ENCODE assay signal across 9 cellular contexts in the genomic region with DNA sequence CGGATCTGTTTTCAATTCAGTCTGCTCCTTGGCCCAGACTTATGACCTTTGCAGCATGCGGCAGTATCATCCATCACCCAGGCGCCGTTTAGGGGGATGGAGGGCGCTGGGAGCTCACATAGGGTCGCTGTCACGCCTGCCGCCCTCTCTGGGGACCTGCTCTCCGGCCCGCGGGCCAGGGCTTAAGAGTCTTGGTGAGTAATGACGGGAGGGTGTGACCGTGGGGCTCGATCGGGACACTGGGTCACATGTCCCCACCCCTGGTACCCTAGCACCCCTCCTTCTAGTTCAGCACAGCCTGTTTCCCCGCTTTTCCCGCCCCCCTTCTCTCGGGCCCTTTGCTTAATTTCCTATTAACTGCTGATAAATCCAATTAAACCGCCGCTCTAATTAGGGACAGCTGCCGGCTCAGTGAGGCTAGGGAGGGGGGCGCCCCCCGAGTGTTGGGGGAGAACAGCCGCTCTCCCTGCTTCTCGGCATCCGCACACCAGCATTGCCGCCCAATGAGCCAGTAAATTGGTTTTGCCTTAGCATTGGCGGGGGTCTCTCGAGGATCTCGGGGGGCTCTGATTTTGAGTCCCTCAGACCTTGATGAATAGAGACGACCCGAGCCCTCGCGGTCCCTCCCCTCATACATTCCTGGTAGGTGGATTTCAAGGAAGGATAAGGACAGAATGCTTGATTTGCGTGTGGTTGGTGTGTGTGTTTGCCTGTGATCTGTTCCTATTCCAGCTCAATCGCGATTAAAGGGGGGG. TPM values are rescaled to one million over a fixed set of nuclear protein-coding genes. Genes with fewer than 3 reads are reported as not detected.
DNase-seq lines count a peak whose midpoint lies in the region; ATAC-seq and TF ChIP-seq lines count a peak whose summit lies in the region.
"Had no signal": no experiment of that assay in that cellular context is flagged by ENCODE, and none has a peak within 500 bp of the region (broad histone marks: within the 10 kb centered on the region; RNA-seq: fewer than 3 reads in every experiment).

No MANE protein-coding gene starts in this region.

- intact Hi-C loops in CD14-positive monocyte (cut with micrococcal nuclease) = no loop called here

- H3K27me3 Mint-ChIP-seq in WTC11 (ENCODE audit: low read depth) (peaks cover 76% of the 10 kb centered on the region), CD14-positive monocyte (ENCODE audit: low read depth in 3 of 3) (peaks cover 74 to 76% (median 75%) of the 10 kb centered on the region in 3 donors)

- no peak for DNase-seq in AG10803 (ENCODE audit: low read depth)
- DNase-seq in GM10266 (ENCODE audit: extremely low spot score) = peak; percentile 20
- DNase-seq in WTC11 (ENCODE audit: low spot score) = peak; percentile 21
- peak; percentile 30 for DNase-seq in myocyte (ENCODE audit: low read depth)
- no peak for DNase-seq in CD14-positive monocyte (ENCODE audit: low spot score)
- no peak for DNase-seq in NCI-H2227 (lab: John Stamatoyannopoulos, UW; ENCODE audit: unreplicated experiment)
- DNase-seq in KBM-7 = no peak
- DNase-seq: SW 1271 had no signal

- H3K36me3 Mint-ChIP-seq in WTC11 (no peaks in the 10 kb centered on the region), CD14-positive monocyte (peaks cover 29 to 30% of the 10 kb centered on the region in 2 donors)

- H3K4me1 Mint-ChIP-seq in WTC11 (peaks cover 64% of the 10 kb centered on the region), CD14-positive monocyte (peaks cover 82% of the 10 kb centered on the region)

- H3K4me3 Mint-ChIP-seq in WTC11 (peak overlapping the region; percentile 84), CD14-positive monocyte (peak overlapping the region in 1 of 2 donors; percentile 99)

- ATAC-seq in WTC11 (no peak), HG02610 (IDR thresholded peaks at IDR 0.05; ENCODE audit: unreplicated experiment) (no peak)

- H3K9me3 Mint-ChIP-seq in WTC11 (no peaks in the 10 kb centered on the region), CD14-positive monocyte (peaks cover 0 to 47% (median 13%) of the 10 kb centered on the region in 7 donors)

- peak overlapping the region; percentile 86 for H3K4me3 ChIP-seq in AG10803 (ENCODE audit: low read length)

- in situ Hi-C loops in KBM-7 (cut with MboI; ENCODE audit: low pct_unique_long_range_greater_than_20kb, low sequenced_read_pairs) = no loop called here

- POLR2A ChIA-PET in WTC11 (lab: Charles Lee) = interaction anchor here (0.7 to 9.7 kb wide), 6 partner anchors 12 to 213 kb away, joined by 3 to 97 read pairs (median 12); a partner anchor contains a TSS

- no peak overlapping the region for H3K27ac Mint-ChIP-seq in WTC11
- H3K27ac Mint-ChIP-seq in CD14-positive monocyte = peak overlapping the region in 1 of 7 donors; percentile 50

- TF ChIP-seq CTCF in AG10803 (conservative IDR thresholded peaks at IDR 0.05; ENCODE audit: low read length) = no peak; the same call in 1 of the 2 replicates
- no peak for TF ChIP-seq CTCF in GM10266 (IDR thresholded peaks at IDR 0.05; ENCODE audit: control insufficient read depth, insufficient read depth, low read depth, missing control alignments)
- no peak for TF ChIP-seq CTCF in WTC11 (IDR thresholded peaks at IDR 0.05)
- no peak for TF ChIP-seq CTCF in CD14-positive monocyte (IDR thresholded peaks at IDR 0.05)

- CTCF ChIA-PET in WTC11 (lab: Charles Lee) = interaction anchor here (0.6 to 18.5 kb wide), 17 partner anchors 10 to 217 kb away, joined by 3 to 660 read pairs (median 10); a partner anchor contains a TSS

TF ChIP-seq in WTC11, 78 proteins besides CTCF, POLR2A, EP300 and RAD21:
- TF ChIP-seq CBFB (CRISPR knock-in tag; IDR thresholded peaks at IDR 0.05; ENCODE audit: low read depth) (no peak), TEAD4 (CRISPR knock-in tag; IDR thresholded peaks at IDR 0.05) (no peak), GRHL2 (CRISPR knock-in tag; IDR thresholded peaks at IDR 0.05; ENCODE audit: insufficient replicate concordance, severe bottlenecking) (no peak), GABPB1 (CRISPR knock-in tag; IDR thresholded peaks at IDR 0.05) (no peak), NR2C2 (CRISPR knock-in tag; IDR thresholded peaks at IDR 0.05) (no peak), ATF1 (CRISPR knock-in tag; IDR thresholded peaks at IDR 0.05) (no peak), RORB (CRISPR knock-in tag; IDR thresholded peaks at IDR 0.05) (no peak), PRRX2 (CRISPR knock-in tag; IDR thresholded peaks at IDR 0.05) (no peak), ZNF317 (CRISPR knock-in tag; IDR thresholded peaks at IDR 0.05; ENCODE audit: borderline replicate concordance, low read depth) (no peak)
- TF ChIP-seq, protein P1, sequence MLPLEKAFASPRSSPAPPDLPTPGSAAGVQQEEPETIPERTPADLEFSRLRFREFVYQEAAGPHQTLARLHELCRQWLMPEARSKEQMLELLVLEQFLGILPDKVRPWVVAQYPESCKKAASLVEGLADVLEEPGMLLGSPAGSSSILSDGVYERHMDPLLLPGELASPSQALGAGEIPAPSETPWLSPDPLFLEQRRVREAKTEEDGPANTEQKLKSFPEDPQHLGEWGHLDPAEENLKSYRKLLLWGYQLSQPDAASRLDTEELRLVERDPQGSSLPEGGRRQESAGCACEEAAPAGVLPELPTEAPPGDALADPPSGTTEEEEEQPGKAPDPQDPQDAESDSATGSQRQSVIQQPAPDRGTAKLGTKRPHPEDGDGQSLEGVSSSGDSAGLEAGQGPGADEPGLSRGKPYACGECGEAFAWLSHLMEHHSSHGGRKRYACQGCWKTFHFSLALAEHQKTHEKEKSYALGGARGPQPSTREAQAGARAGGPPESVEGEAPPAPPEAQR (CRISPR knock-in tag; IDR thresholded peaks at IDR 0.05) = no peak
- TF ChIP-seq, protein P2, sequence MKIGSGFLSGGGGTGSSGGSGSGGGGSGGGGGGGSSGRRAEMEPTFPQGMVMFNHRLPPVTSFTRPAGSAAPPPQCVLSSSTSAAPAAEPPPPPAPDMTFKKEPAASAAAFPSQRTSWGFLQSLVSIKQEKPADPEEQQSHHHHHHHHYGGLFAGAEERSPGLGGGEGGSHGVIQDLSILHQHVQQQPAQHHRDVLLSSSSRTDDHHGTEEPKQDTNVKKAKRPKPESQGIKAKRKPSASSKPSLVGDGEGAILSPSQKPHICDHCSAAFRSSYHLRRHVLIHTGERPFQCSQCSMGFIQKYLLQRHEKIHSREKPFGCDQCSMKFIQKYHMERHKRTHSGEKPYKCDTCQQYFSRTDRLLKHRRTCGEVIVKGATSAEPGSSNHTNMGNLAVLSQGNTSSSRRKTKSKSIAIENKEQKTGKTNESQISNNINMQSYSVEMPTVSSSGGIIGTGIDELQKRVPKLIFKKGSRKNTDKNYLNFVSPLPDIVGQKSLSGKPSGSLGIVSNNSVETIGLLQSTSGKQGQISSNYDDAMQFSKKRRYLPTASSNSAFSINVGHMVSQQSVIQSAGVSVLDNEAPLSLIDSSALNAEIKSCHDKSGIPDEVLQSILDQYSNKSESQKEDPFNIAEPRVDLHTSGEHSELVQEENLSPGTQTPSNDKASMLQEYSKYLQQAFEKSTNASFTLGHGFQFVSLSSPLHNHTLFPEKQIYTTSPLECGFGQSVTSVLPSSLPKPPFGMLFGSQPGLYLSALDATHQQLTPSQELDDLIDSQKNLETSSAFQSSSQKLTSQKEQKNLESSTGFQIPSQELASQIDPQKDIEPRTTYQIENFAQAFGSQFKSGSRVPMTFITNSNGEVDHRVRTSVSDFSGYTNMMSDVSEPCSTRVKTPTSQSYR (CRISPR knock-in tag; IDR thresholded peaks at IDR 0.05) = no peak
- TF ChIP-seq, protein P3, sequence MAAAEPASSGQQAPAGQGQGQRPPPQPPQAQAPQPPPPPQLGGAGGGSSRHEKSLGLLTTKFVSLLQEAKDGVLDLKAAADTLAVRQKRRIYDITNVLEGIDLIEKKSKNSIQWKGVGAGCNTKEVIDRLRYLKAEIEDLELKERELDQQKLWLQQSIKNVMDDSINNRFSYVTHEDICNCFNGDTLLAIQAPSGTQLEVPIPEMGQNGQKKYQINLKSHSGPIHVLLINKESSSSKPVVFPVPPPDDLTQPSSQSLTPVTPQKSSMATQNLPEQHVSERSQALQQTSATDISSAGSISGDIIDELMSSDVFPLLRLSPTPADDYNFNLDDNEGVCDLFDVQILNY (CRISPR knock-in tag; IDR thresholded peaks at IDR 0.05) = no peak
- TF ChIP-seq, protein P4, sequence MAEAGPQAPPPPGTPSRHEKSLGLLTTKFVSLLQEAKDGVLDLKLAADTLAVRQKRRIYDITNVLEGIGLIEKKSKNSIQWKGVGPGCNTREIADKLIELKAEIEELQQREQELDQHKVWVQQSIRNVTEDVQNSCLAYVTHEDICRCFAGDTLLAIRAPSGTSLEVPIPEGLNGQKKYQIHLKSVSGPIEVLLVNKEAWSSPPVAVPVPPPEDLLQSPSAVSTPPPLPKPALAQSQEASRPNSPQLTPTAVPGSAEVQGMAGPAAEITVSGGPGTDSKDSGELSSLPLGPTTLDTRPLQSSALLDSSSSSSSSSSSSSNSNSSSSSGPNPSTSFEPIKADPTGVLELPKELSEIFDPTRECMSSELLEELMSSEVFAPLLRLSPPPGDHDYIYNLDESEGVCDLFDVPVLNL (CRISPR knock-in tag; IDR thresholded peaks at IDR 0.05; ENCODE audit: borderline replicate concordance, low read depth) = no peak

RNA-seq across cellular contexts. Expression of a gene that starts 9.3 kb away (rescaled TPM):
- 3.2 to 3.4 TPM (median 3.3 TPM) in 3 replicates for total RNA-seq in WTC11 (2021)
- 594 and 728 TPM in 2 replicates for total RNA-seq in myocyte
- 337 TPM for polyA plus RNA-seq in myocyte (2012)
- 1 to 10 TPM; 7.0 to 9.1 TPM for polyA plus RNA-seq in CD14-positive monocyte

RNA-seq across cellular contexts. Expression of a gene that starts 12.2 kb away (rescaled TPM):
- total RNA-seq in WTC11 (2021) = 262 to 297 TPM (median 265 TPM) in 3 replicates
- total RNA-seq in myocyte = 147 and 153 TPM in 2 replicates
- polyA plus RNA-seq in myocyte (2012) = 292 TPM
- 10 to 100 TPM; 36.8 to 39.8 TPM for polyA plus RNA-seq in CD14-positive monocyte

RNA-seq across cellular contexts. Expression of a gene that starts 25.1 kb away (rescaled TPM):
- total RNA-seq in WTC11 (2021) (3.7 to 4.9 TPM (median 4.4 TPM) in 3 replicates), myocyte (2.4 and 4.3 TPM in 2 replicates)
- polyA plus RNA-seq in myocyte (2012) = 5.5 TPM
- not detected for polyA plus RNA-seq in CD14-positive monocyte

Comparison
In these comparisons a context has a peak if more than half of its experiments do, and no peak if none do; other contexts are left out.
1. DNase-seq: peak in GM10266 (single experiment), WTC11 (single experiment) and myocyte (single experiment); none in AG10803 (single experiment), CD14-positive monocyte (single experiment), NCI-H2227 (single experiment) and KBM-7 (single experiment).
2. RNA of a gene that starts 9.3 kb away (total RNA-seq): 594 to 728 TPM in myocyte; 3.2 to 3.4 TPM in WTC11; every median in the first group is over 100 times any median in the second.